In the genomic region with DNA sequence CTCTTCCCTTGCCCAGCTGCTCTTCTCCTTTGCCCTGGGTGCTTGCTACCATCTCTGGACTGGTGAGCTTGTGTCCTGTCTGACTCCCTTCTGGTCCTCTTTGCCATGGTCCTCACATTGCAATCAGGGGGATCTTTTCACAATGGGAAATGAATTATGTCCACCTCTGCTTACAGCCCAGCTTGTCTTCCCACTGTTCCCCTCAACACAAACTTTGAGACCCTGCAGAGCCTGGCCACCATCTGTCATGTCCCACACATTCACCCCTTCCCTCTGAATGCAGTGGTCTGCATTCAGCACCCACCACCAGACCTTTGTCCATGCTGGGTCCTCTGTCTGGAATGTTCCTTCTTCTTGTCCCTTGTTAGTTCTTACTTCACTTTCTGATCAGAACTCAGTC, we compare ENCODE assay signal across 6 cellular contexts.
"Had no signal": no experiment of that assay in that cellular context is flagged by ENCODE, and none has a peak within 500 bp of the region (broad histone marks: within the 10 kb centered on the region; RNA-seq: fewer than 3 reads in every experiment).

No MANE protein-coding gene starts in this region.

- DNase-seq: HFFc6 had no signal

- H3K27ac Mint-ChIP-seq: GM23338, HFFc6, IgD-negative memory B cell had no signal

- H3K4me2 ChIP-seq: GM23338 had no signal

- H3K4me1 ChIP-seq: HAP-1 had no signal

- H3K4me1 Mint-ChIP-seq: GM23338, IgD-negative memory B cell had no signal

- H2AFZ ChIP-seq: GM23338 had no signal

- H3K36me3 Mint-ChIP-seq: IgD-negative memory B cell had no signal

- H3K4me3 Mint-ChIP-seq: GM23338, HFFc6, IgD-negative memory B cell had no signal

- H3K4me3 ChIP-seq: GM23338, HAP-1 had no signal

- H3K9me3 Mint-ChIP-seq: GM23338, HFFc6, IgD-negative memory B cell had no signal

- H3K27ac ChIP-seq: HL-60 had no signal

- H3K36me3 ChIP-seq: HAP-1 had no signal

- H3K9me3 ChIP-seq: HAP-1 had no signal

- ATAC-seq: GM23338, HCT116 had no signal
